ENCODE assay signal across 25 cellular contexts in genomic region chr3:184733181-184733580, GRCh38.
"Had no signal": no experiment of that assay in that cellular context is flagged by ENCODE, and none has a peak within 500 bp of the region (broad histone marks: within the 10 kb centered on the region; RNA-seq: fewer than 3 reads in every experiment).

No MANE protein-coding gene starts in this region.

- H3K9me3 Mint-ChIP-seq: activated CD4-positive, alpha-beta T cell treated with anti-CD3 and anti-CD28 coated beads, Interleukin-2, amount 10 ng/mL, durations not matched to agents 7 days and 5 days; activated T-cell treated with anti-CD3 and anti-CD28 coated beads, Interleukin-2, amount 50 U/mL, for 4 hours; activated T-helper 2 cell treated with anti-CD3 and anti-CD28 coated beads, Interferon-gamma antibody, Interleukin-2, Interleukin-4, amounts not matched to agents 10 μg/mL and 5 μg/mL and 100 μg/mL, durations not matched to agents 14 hours and 24 hours and 36 hours; central memory CD8-positive, alpha-beta T cell; mesothelial cell of epicardium; naive thymus-derived CD8-positive, alpha-beta T cell had no signal

- H3K4me3 Mint-ChIP-seq: activated CD4-positive, alpha-beta T cell treated with anti-CD3 and anti-CD28 coated beads, Interleukin-2, amount 10 ng/mL, durations not matched to agents 7 days and 5 days; activated naive CD8-positive, alpha-beta T cell; activated T-cell treated with anti-CD3 and anti-CD28 coated beads, Interleukin-2, amount 50 U/mL, for 4 hours; central memory CD8-positive, alpha-beta T cell; mesothelial cell of epicardium; naive thymus-derived CD8-positive, alpha-beta T cell; T-helper 17 cell had no signal

- FAIRE-seq: colon, endothelial cell of umbilical vein had no signal

- H3K27ac Mint-ChIP-seq: activated CD4-positive, alpha-beta T cell treated with anti-CD3 and anti-CD28 coated beads, Interleukin-2, amount 10 ng/mL, durations not matched to agents 7 days and 5 days; activated naive CD8-positive, alpha-beta T cell; activated T-helper 2 cell treated with anti-CD3 and anti-CD28 coated beads, Interferon-gamma antibody, Interleukin-2, Interleukin-4, amounts not matched to agents 10 μg/mL and 5 μg/mL and 100 μg/mL, durations not matched to agents 14 hours and 24 hours and 36 hours; mesothelial cell of epicardium; naive thymus-derived CD8-positive, alpha-beta T cell; progenitor cell of endocrine pancreas; T-helper 17 cell had no signal

- H3K27ac ChIP-seq: adrenal gland, ascending aorta, brain microvascular endothelial cell, esophagus squamous epithelium, heart right ventricle, lower lobe of right lung, stomach, suprapubic skin, transverse colon had no signal

- H3K4me1 ChIP-seq: adrenal gland, ascending aorta, lower lobe of right lung, transverse colon had no signal

- H3K4me3 ChIP-seq: adrenal gland, ascending aorta, esophagus squamous epithelium, heart right ventricle, lower lobe of right lung, stomach, suprapubic skin, transverse colon had no signal

- H3K36me3 ChIP-seq: adrenal gland, ascending aorta, brain microvascular endothelial cell, esophagus squamous epithelium, heart right ventricle, lower lobe of right lung, stomach, suprapubic skin, transverse colon had no signal

- DNase-seq: activated CD4-positive, alpha-beta T cell treated with anti-CD3 and anti-CD28 coated beads, Interleukin-2, amount 10 ng/mL, durations not matched to agents 7 days and 5 days; activated CD8-positive, alpha-beta memory T cell treated with anti-CD3 and anti-CD28 coated beads, Interleukin-2, amount 50 U/mL, for 4 hours; activated naive CD4-positive, alpha-beta T cell; activated T-cell treated with anti-CD3 and anti-CD28 coated beads, Interleukin-2, amount 50 U/mL, for 4 hours; brain microvascular endothelial cell; effector memory CD4-positive, alpha-beta T cell; esophagus squamous epithelium; heart right ventricle; lower lobe of right lung; naive thymus-derived CD8-positive, alpha-beta T cell; retina; stimulated activated CD4-positive, alpha-beta T cell treated with anti-CD3 and anti-CD28 coated beads, Interleukin-4, amount 100 ng/mL, for 24 hours; T-helper 17 cell; transverse colon had no signal

- ATAC-seq: activated T-cell treated with anti-CD3 and anti-CD28 coated beads, Interleukin-2, amount 50 U/mL, for 4 hours; heart right ventricle; lower lobe of right lung; naive thymus-derived CD8-positive, alpha-beta T cell; T-helper 17 cell had no signal

- H3K36me3 Mint-ChIP-seq: activated naive CD8-positive, alpha-beta T cell; mesothelial cell of epicardium; naive thymus-derived CD8-positive, alpha-beta T cell had no signal

- H3K9me3 ChIP-seq: adrenal gland, ascending aorta, esophagus squamous epithelium, heart right ventricle, lower lobe of right lung, stomach, suprapubic skin, transverse colon had no signal

- H3K27me3 ChIP-seq: adrenal gland, ascending aorta, esophagus squamous epithelium, stomach, suprapubic skin, transverse colon had no signal

- H3K4me1 Mint-ChIP-seq: activated CD4-positive, alpha-beta T cell treated with anti-CD3 and anti-CD28 coated beads, Interleukin-2, amount 10 ng/mL, durations not matched to agents 7 days and 5 days; central memory CD8-positive, alpha-beta T cell; naive thymus-derived CD8-positive, alpha-beta T cell; T-helper 17 cell had no signal
